In the genomic region with DNA sequence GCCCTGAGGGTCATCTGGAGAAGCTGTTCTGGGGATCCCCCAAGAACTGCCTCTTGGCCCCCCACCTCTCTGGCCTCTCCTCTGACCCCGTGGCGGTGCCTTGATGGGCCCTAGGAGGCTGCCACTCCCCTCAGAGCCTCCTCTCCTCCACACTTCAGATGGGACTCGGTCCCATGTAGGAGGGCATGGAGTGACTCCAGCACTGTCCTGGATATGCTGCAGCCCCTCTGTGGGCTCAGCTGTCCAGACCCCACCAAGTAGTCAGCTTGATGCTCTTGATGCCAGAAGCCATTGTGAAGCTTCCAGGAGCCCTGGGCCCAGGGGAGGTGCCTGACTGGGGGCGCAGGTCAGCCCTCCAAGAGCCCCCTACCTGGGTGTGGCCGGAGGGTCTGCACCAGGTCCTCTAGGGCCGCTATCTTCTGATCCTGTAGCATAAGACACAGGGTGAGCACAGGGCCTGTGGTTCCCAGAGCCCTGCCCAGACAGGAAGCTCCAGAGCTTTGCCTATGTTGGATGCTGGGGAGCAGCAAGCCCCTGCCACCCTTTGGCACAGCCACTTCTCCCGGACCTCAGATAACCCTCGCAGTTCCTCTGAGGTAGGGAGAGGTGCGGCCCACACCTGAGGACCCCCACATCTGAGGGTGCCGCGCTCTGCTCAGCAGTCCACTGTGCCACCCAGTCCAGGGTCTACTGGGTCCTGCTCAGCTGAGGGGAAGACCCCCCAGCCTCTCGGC, we compare ENCODE assay signal across 31 cellular contexts. TPM values are rescaled to one million over a fixed set of nuclear protein-coding genes. Genes with fewer than 3 reads are reported as not detected.
"Had no signal": no experiment of that assay in that cellular context is flagged by ENCODE, and none has a peak within 500 bp of the region (broad histone marks: within the 10 kb centered on the region; RNA-seq: fewer than 3 reads in every experiment).

No MANE protein-coding gene starts in this region.

- H3K27ac Mint-ChIP-seq: activated CD8-positive, alpha-beta memory T cell treated with anti-CD3 and anti-CD28 coated beads, Interleukin-2, amount 10 ng/mL, durations not matched to agents 7 days and 5 days; activated naive CD8-positive, alpha-beta T cell; activated T-helper 2 cell treated with anti-CD3 and anti-CD28 coated beads, Interferon-gamma antibody, Interleukin-2, Interleukin-4, amounts not matched to agents 10 μg/mL and 5 μg/mL and 100 μg/mL, durations not matched to agents 14 hours and 24 hours and 36 hours; stimulated activated naive CD8-positive, alpha-beta T cell treated with anti-CD3 and anti-CD28 coated beads, Interleukin-15, Interleukin-2, amounts not matched to agents 100 ng/mL and 50 ng/mL, for 24 hours; type B pancreatic cell had no signal

- H3K9me3 ChIP-seq: colonic mucosa, gastrocnemius medialis, pancreas, psoas muscle, thoracic aorta, uterus had no signal

- H3K4me1 ChIP-seq: colonic mucosa, gastrocnemius medialis, pancreas, psoas muscle, uterus had no signal

- H3K4me2 ChIP-seq: smooth muscle cell had no signal

- H3K4me3 ChIP-seq: colonic mucosa, gastrocnemius medialis, pancreas, psoas muscle, smooth muscle cell, thoracic aorta, uterus had no signal

- DNase-seq: activated B cell treated with CpG ODN at 0.5 μM for 24 hours; activated CD4-positive, alpha-beta T cell treated with anti-CD3 and anti-CD28 coated beads, Interleukin-2, amount 50 U/mL, for 1 hour; activated CD8-positive, alpha-beta memory T cell treated with anti-CD3 and anti-CD28 coated beads, Interleukin-2, amount 10 ng/mL, durations not matched to agents 7 days and 5 days; activated CD8-positive, alpha-beta T cell treated with anti-CD3 and anti-CD28 coated beads, Interleukin-2, amount 10 ng/mL, durations not matched to agents 7 days and 5 days; activated T-cell treated with anti-CD3 and anti-CD28 coated beads, Interleukin-2, amount 50 U/mL, for 48 hours; anterior cingulate cortex; cerebellar nuclear complex; colonic mucosa; effector memory CD4-positive, alpha-beta T cell; gastrocnemius medialis; glutamatergic neuron; left cardiac atrium; left ventricle myocardium superior; naive B cell; nephron progenitor cell; pancreas; psoas muscle; stimulated activated CD4-positive, alpha-beta T cell treated with anti-CD3 and anti-CD28 coated beads, Interleukin-15, amount 100 ng/mL, for 24 hours; stimulated activated CD4-positive, alpha-beta T cell treated with anti-CD3 and anti-CD28 coated beads, Interleukin-2, amount 100 ng/mL, for 24 hours; T-helper 2 cell; uterus had no signal

- ATAC-seq: activated CD8-positive, alpha-beta memory T cell treated with anti-CD3 and anti-CD28 coated beads, Interleukin-2, amount 10 ng/mL, durations not matched to agents 7 days and 5 days; activated CD8-positive, alpha-beta T cell treated with anti-CD3 and anti-CD28 coated beads, Interleukin-2, amount 10 ng/mL, durations not matched to agents 7 days and 5 days; gastrocnemius medialis; left cardiac atrium; left ventricle myocardium superior; pancreas; psoas muscle had no signal

- H3K36me3 Mint-ChIP-seq: naive B cell, type B pancreatic cell had no signal

- H3K27me3 ChIP-seq: colonic mucosa, gastrocnemius medialis, pancreas, uterus had no signal

- H3K9me3 Mint-ChIP-seq: activated B cell treated with CpG ODN at 0.5 μM for 24 hours; activated T-helper 2 cell treated with anti-CD3 and anti-CD28 coated beads, Interferon-gamma antibody, Interleukin-2, Interleukin-4, amounts not matched to agents 10 μg/mL and 5 μg/mL and 100 μg/mL, durations not matched to agents 14 hours and 24 hours and 36 hours; naive B cell; nephron progenitor cell; stimulated activated naive CD8-positive, alpha-beta T cell treated with anti-CD3 and anti-CD28 coated beads, Interleukin-15, Interleukin-2, amounts not matched to agents 100 ng/mL and 50 ng/mL, for 24 hours; type B pancreatic cell had no signal

- H3K27ac ChIP-seq: colonic mucosa, gastrocnemius medialis, pancreas, psoas muscle, thoracic aorta, uterus had no signal

- H3K4me3 Mint-ChIP-seq: activated B cell treated with CpG ODN at 0.5 μM for 24 hours; activated CD8-positive, alpha-beta memory T cell treated with anti-CD3 and anti-CD28 coated beads, Interleukin-2, amount 10 ng/mL, durations not matched to agents 7 days and 5 days; activated CD8-positive, alpha-beta T cell treated with anti-CD3 and anti-CD28 coated beads, Interleukin-2, amount 10 ng/mL, durations not matched to agents 7 days and 5 days; activated naive CD8-positive, alpha-beta T cell; nephron progenitor cell; stimulated activated naive CD8-positive, alpha-beta T cell treated with anti-CD3 and anti-CD28 coated beads, Interleukin-15, Interleukin-2, amounts not matched to agents 100 ng/mL and 50 ng/mL, for 24 hours; type B pancreatic cell had no signal

- H3K27me3 Mint-ChIP-seq: activated B cell treated with CpG ODN at 0.5 μM for 24 hours; activated CD8-positive, alpha-beta memory T cell treated with anti-CD3 and anti-CD28 coated beads, Interleukin-2, amount 10 ng/mL, durations not matched to agents 7 days and 5 days; activated naive CD8-positive, alpha-beta T cell; naive B cell; stimulated activated naive CD8-positive, alpha-beta T cell treated with anti-CD3 and anti-CD28 coated beads, Interleukin-15, Interleukin-2, amounts not matched to agents 100 ng/mL and 50 ng/mL, for 24 hours; type B pancreatic cell had no signal

- H3K36me3 ChIP-seq: colonic mucosa, gastrocnemius medialis, pancreas, uterus had no signal

RNA-seq across cellular contexts. Expression of a gene that starts 20.5 kb away (rescaled TPM):
- total RNA-seq: bronchial epithelial cell, dermis microvascular lymphatic vessel endothelial cell, lung microvascular endothelial cell, smooth muscle cell had no signal

RNA-seq across cellular contexts. Expression of a gene that starts 56.7 kb away (rescaled TPM):
- total RNA-seq: gastrocnemius medialis, left cardiac atrium, left ventricle myocardium superior, lung microvascular endothelial cell, subcutaneous adipose tissue, thoracic aorta had no signal
